18 cellular contexts compared by ENCODE assay signal in the genomic region with DNA sequence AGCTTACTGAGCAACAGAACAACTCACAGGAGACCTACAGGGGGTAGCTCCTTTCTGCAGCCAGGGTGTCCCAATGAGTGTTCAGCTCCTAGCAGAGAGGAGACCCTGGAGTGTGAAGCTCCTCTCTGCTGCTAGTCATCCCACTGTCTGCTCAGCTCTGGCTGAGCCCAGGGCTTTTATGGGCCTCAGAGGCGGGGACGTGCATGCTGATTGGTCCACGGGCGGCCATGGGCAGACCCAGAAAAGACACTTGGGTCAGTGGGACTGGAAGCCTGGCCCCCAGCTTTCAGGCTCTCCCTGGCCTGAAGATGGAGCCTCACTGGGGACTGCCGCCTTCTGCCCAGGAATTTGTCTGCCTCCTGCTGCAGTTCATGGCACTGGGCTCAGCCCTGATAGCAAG. TPM values are rescaled to one million over a fixed set of nuclear protein-coding genes. Genes with fewer than 3 reads are reported as not detected.
DNase-seq lines count a peak whose midpoint lies in the region; ATAC-seq, FAIRE-seq and TF ChIP-seq lines count a peak whose summit lies in the region.
"Had no signal": no experiment of that assay in that cellular context is flagged by ENCODE, and none has a peak within 500 bp of the region (broad histone marks: within the 10 kb centered on the region; RNA-seq: fewer than 3 reads in every experiment).

No MANE protein-coding gene starts in this region.

- DNase-seq in H7 (peak; percentile 87), K562 (ENCODE audit: extremely low read depth in 1 of 4, low spot score in 3 of 4) (no peak), iPS-NIHi11 (ENCODE audit: low spot score) (peak; percentile 57), neural progenitor cell (ENCODE audit: low spot score) (peak; percentile 84), GM10248 (ENCODE audit: extremely low spot score) (no peak), NOMO-1 treated with DMSO at 0.1 percent for 48 hours (lab: John Stamatoyannopoulos, UW; ENCODE audit: unreplicated experiment) (no peak)
- DNase-seq: ACHN; CD4-positive, CD25-positive, alpha-beta regulatory T cell; DMS79; KG1 had no signal

- no TSS peak for BruUV-seq in K562 (replicated peaks; lab: Mats Ljungman, UMichigan)

- no peaks in the 10 kb centered on the region for H3K9me3 ChIP-seq in K562 (replicated peaks; ENCODE audit: control insufficient read depth, insufficient read depth, low read depth, low read length)
- H3K9me3 ChIP-seq in neural progenitor cell (ENCODE audit: low read depth), result no peaks in the 10 kb centered on the region

- H3K4me3 ChIP-seq in H7 (ENCODE audit: insufficient read depth, low read depth, low read length), result no peak overlapping the region
- H3K4me3 ChIP-seq in K562, result no peak overlapping the region
- H3K4me3 ChIP-seq in neural progenitor cell, result no peak overlapping the region
- H3K4me3 ChIP-seq: BLaER1 treated with 17β-estradiol and CSF1 and Interleukin-3, amounts not matched to agents 10 nM and 100 nM had no signal

- no peak for TF ChIP-seq EP300 in K562 (IDR thresholded peaks at IDR 0.05; ENCODE audit: low read length)

- H3K4me1 ChIP-seq in K562 (replicated peaks in 1 of 2; ENCODE audit: control insufficient read depth in 2 of 2, insufficient read depth in 2 of 2, low read length in 2 of 2) (peaks cover 0 to 3% of the 10 kb centered on the region in 2 experiments; a peak in 2 of 5 replicates), neural progenitor cell (peaks cover 22% of the 10 kb centered on the region)

- TF ChIP-seq RAD21 in K562 (CRISPR knock-in tag; conservative IDR thresholded peaks at IDR 0.05 in 1 of 2, IDR thresholded peaks at IDR 0.05 in 1 of 2), result no peak

- H3F3A ChIP-seq in neural progenitor cell (ENCODE audit: low read depth), result no peaks in the 10 kb centered on the region

- no peaks in the 10 kb centered on the region for H3K79me2 ChIP-seq in K562 (ENCODE audit: control insufficient read depth, insufficient read depth, low read length)
- H3K79me2 ChIP-seq in neural progenitor cell (ENCODE audit: low read depth), result no peaks in the 10 kb centered on the region

- no peak overlapping the region for H3K27ac ChIP-seq in K562 (ENCODE audit: extremely low read depth, low read depth, low read length)
- H3K27ac ChIP-seq in neural progenitor cell, result no peak overlapping the region
- H3K27ac ChIP-seq: BLaER1 treated with 17β-estradiol and CSF1 and Interleukin-3, amounts not matched to agents 10 nM and 100 nM; HL-60 had no signal

- no peak for ATAC-seq in K562
- no peak for ATAC-seq in HG03442 (IDR thresholded peaks at IDR 0.05; ENCODE audit: unreplicated experiment)

- WGBS in K562 (ENCODE audit: insufficient coverage, low coverage, missing lambda C conversion rate), result 0% methylated on average over 5 of the region's 5 CpGs

- no peaks in the 10 kb centered on the region for H3K9me1 ChIP-seq in K562 (ENCODE audit: control insufficient read depth, insufficient read depth, low read length)

- no peak overlapping the region for H3K4me3 Mint-ChIP-seq in neural progenitor cell
- H3K4me3 Mint-ChIP-seq: CD4-positive, CD25-positive, alpha-beta regulatory T cell had no signal

- TF ChIP-seq CTCF in K562 (IDR thresholded peaks at IDR 0.05 in 2 of 3, conservative IDR thresholded peaks at IDR 0.05 in 1 of 3; ENCODE audit: insufficient read depth in 2 of 3, low read depth in 1 of 3, low read length in 3 of 3), result no peak
- TF ChIP-seq CTCF in neural progenitor cell (IDR thresholded peaks at IDR 0.05), result no peak
- no peak for TF ChIP-seq CTCF in GM10248 (IDR thresholded peaks at IDR 0.05; ENCODE audit: control extremely low read depth, extremely low read depth, low read depth, missing control alignments)

- no peak overlapping the region for H3K9ac ChIP-seq in K562 (ENCODE audit: insufficient read depth in 1 of 2, low read depth in 2 of 2, low read length in 2 of 2)
- H3K9ac ChIP-seq in neural progenitor cell, result no peak overlapping the region
- H3K9ac ChIP-seq: BLaER1 treated with 17β-estradiol and CSF1 and Interleukin-3, amounts not matched to agents 10 nM and 100 nM had no signal

- in situ Hi-C loops in K562 (cut with MboI), result no loop called here

- no peaks in the 10 kb centered on the region for H3K36me3 Mint-ChIP-seq in neural progenitor cell
- H3K36me3 Mint-ChIP-seq: CD4-positive, CD25-positive, alpha-beta regulatory T cell had no signal

- peaks cover 3% of the 10 kb centered on the region for H3K9me3 Mint-ChIP-seq in neural progenitor cell

- H4K20me1 ChIP-seq in K562 (replicated peaks; ENCODE audit: control insufficient read depth, insufficient read depth, low read length) (no peaks in the 10 kb centered on the region), neural progenitor cell (ENCODE audit: low read depth) (no peaks in the 10 kb centered on the region)

- H3K27ac Mint-ChIP-seq in neural progenitor cell, result no peak overlapping the region
- H3K27ac Mint-ChIP-seq: CD4-positive, CD25-positive, alpha-beta regulatory T cell had no signal

- peaks cover 6% of the 10 kb centered on the region for H3K4me1 Mint-ChIP-seq in neural progenitor cell

- no peak for FAIRE-seq in K562 (lab: Jason Lieb, UNC)
- FAIRE-seq: GM12892, GM19239, H54 had no signal

- no peaks in the 10 kb centered on the region for H3K36me3 ChIP-seq in H7 (replicated peaks; ENCODE audit: control insufficient read depth, insufficient read depth, low read length)
- no peaks in the 10 kb centered on the region for H3K36me3 ChIP-seq in K562 (ENCODE audit: control insufficient read depth, insufficient read depth, low read length)
- no peaks in the 10 kb centered on the region for H3K36me3 ChIP-seq in neural progenitor cell
- H3K36me3 ChIP-seq: BLaER1 treated with 17β-estradiol and CSF1 and Interleukin-3, amounts not matched to agents 10 nM and 100 nM had no signal

- H3K27me3 ChIP-seq in H7 (ENCODE audit: control insufficient read depth, insufficient read depth, low read length) (no peaks in the 10 kb centered on the region), K562 (ENCODE audit: control insufficient read depth in 2 of 2, insufficient read depth in 2 of 2, low read length in 2 of 2) (peaks cover 8 to 48% of the 10 kb centered on the region in 2 experiments), neural progenitor cell (no peaks in the 10 kb centered on the region)

- POLR2A ChIA-PET in K562 (lab: Yijun Ruan, JAX), result interaction anchor here (0.7 to 2.0 kb wide), 3 partner anchors 13 to 35 kb away, joined by 3 to 5 read pairs (median 3); no protein-coding TSS in a partner anchor
- POLR2A ChIA-PET in GM10248 (lab: Yijun Ruan, JAX), result no interaction called here

- no peak for TF ChIP-seq POLR2A in K562 (conservative IDR thresholded peaks at IDR 0.05)

- no peak overlapping the region for H3K4me2 ChIP-seq in K562 (ENCODE audit: insufficient read depth, low read length)
- H3K4me2 ChIP-seq in neural progenitor cell, result peak overlapping the region; percentile 50
- H3K4me2 ChIP-seq: BLaER1 treated with 17β-estradiol and CSF1 and Interleukin-3, amounts not matched to agents 10 nM and 100 nM had no signal

- intact Hi-C loops in K562 (cut with micrococcal nuclease), result no loop called here

- CTCF ChIA-PET in K562 (lab: Yijun Ruan, JAX; ENCODE audit: low intra/inter-chr PET ratio), result no interaction called here
- CTCF ChIA-PET in GM10248 (lab: Yijun Ruan, JAX), result interaction anchor here (1.6 to 2.1 kb wide), 2 partner anchors 10 to 27 kb away, joined by 7 to 9 read pairs; no protein-coding TSS in a partner anchor

- no peak overlapping the region for H2AFZ ChIP-seq in K562 (ENCODE audit: low read depth, low read length)
- peak overlapping the region; percentile 45 for H2AFZ ChIP-seq in neural progenitor cell (replicated peaks)

- H3K27me3 Mint-ChIP-seq in neural progenitor cell (ENCODE audit: insufficient read depth, low read depth), result peaks cover 9% of the 10 kb centered on the region

RNA-seq across cellular contexts. Expression of gene TSPAN17, which starts 40.6 kb away (rescaled TPM):
- total RNA-seq in H7 (2014; rRNA removed; shearing (Covaris generic)), result 39.8 and 50.7 TPM in 2 replicates
- 52.6 and 123 TPM in 2 replicates for total RNA-seq in K562 (2011; cell fraction: chromatin; rRNA removed; ENCODE audit: low replicate concordance)
- 102 and 110 TPM in 2 replicates for total RNA-seq in K562 (2011; cell fraction: nucleolus; rRNA removed)
- total RNA-seq in K562 (2011; cell fraction: nucleoplasm; rRNA removed), result 84.3 and 103 TPM in 2 replicates
- 31.6 and 43.8 TPM in 2 replicates for total RNA-seq in K562 (2014; rRNA removed)
- 28.2 and 30.4 TPM in 2 replicates for total RNA-seq in K562 (2014; rRNA removed; fragmentation: Illumina TruSeq; extraction: Trizol)
- total RNA-seq in K562 (2015; rRNA removed; fragmentation: Illumina TruSeq; extraction: Trizol), result 33.5 and 34.5 TPM in 2 replicates
- total RNA-seq in K562 (2021), result 53.3 and 58.3 TPM in 2 replicates
- 38.7 and 44.3 TPM in 2 replicates for polyA plus RNA-seq in K562 (2011; rRNA removed)
- polyA plus RNA-seq in K562 (2011; cell fraction: cytosol; rRNA removed), result 43.2 and 65.5 TPM in 2 replicates
- 114 and 153 TPM in 2 replicates for polyA plus RNA-seq in K562 (2011; cell fraction: nucleus; rRNA removed)
- polyA plus RNA-seq in K562 (2012), result 36.7 and 36.8 TPM in 2 replicates
- polyA plus RNA-seq in K562 (2014; fragmentation: Illumina TruSeq; extraction: Trizol), result 49.9 and 51.9 TPM in 2 replicates
- polyA plus RNA-seq in K562 (2014; fragmentation: Nextera tagmentation; extraction: Ambion mirVana), result 1 to 10 TPM in 1 of 2 experiments, under 1 TPM in 1; 0.73 to 2.9 TPM
- polyA plus RNA-seq in K562 (2014; rRNA removed), result 43.3 and 58.6 TPM in 2 replicates
- polyA minus RNA-seq in K562 (2011; rRNA and poly(A)+ RNA removed), result 24.3 and 45.7 TPM in 2 replicates
- 30.5 and 31.3 TPM in 2 replicates for polyA minus RNA-seq in K562 (2011; cell fraction: cytosol; rRNA and poly(A)+ RNA removed)
- 18.9 and 21.5 TPM in 2 replicates for polyA minus RNA-seq in K562 (2011; cell fraction: nucleus; rRNA and poly(A)+ RNA removed)
- total RNA-seq in neural progenitor cell (ENCODE audit: low replicate concordance), result 25.9 and 51.7 TPM in 2 replicates

RNA-seq across cellular contexts. Expression of gene EIF4E1B, which starts 57.4 kb away (rescaled TPM):
- 0.33 and 0.97 TPM in 2 replicates for total RNA-seq in H7 (2014; rRNA removed; shearing (Covaris generic))
- not detected in 2 replicates for total RNA-seq in K562 (2011; cell fraction: chromatin; rRNA removed; ENCODE audit: low replicate concordance)
- total RNA-seq in K562 (2011; cell fraction: nucleolus; rRNA removed), result not detected in 2 replicates
- total RNA-seq in K562 (2011; cell fraction: nucleoplasm; rRNA removed), result not detected in 2 replicates
- not detected in 2 replicates for total RNA-seq in K562 (2014; rRNA removed)
- total RNA-seq in K562 (2014; rRNA removed; fragmentation: Illumina TruSeq; extraction: Trizol), result not detected in 2 replicates
- total RNA-seq in K562 (2015; rRNA removed; fragmentation: Illumina TruSeq; extraction: Trizol), result not detected in 2 replicates
- total RNA-seq in K562 (2021), result not detected in 2 replicates
- 0.04 TPM in 1 of 2 replicates, not detected in the other for polyA plus RNA-seq in K562 (2011; rRNA removed)
- polyA plus RNA-seq in K562 (2011; cell fraction: cytosol; rRNA removed), result not detected in 2 replicates
- polyA plus RNA-seq in K562 (2011; cell fraction: nucleus; rRNA removed), result 0.20 TPM in 1 of 2 replicates, not detected in the other
- polyA plus RNA-seq in K562 (2012), result not detected in 2 replicates
- polyA plus RNA-seq in K562 (2014; fragmentation: Illumina TruSeq; extraction: Trizol), result not detected in 2 replicates
- polyA plus RNA-seq in K562 (2014; fragmentation: Nextera tagmentation; extraction: Ambion mirVana), result not detected
- polyA plus RNA-seq in K562 (2014; rRNA removed), result not detected in 2 replicates
- not detected in 2 replicates for polyA minus RNA-seq in K562 (2011; rRNA and poly(A)+ RNA removed)
- polyA minus RNA-seq in K562 (2011; cell fraction: cytosol; rRNA and poly(A)+ RNA removed), result not detected in 2 replicates
- polyA minus RNA-seq in K562 (2011; cell fraction: nucleus; rRNA and poly(A)+ RNA removed), result not detected in 2 replicates
- 0.06 and 0.68 TPM in 2 replicates for total RNA-seq in neural progenitor cell (ENCODE audit: low replicate concordance)
- total RNA-seq: A172; CD4-positive, CD25-positive, alpha-beta regulatory T cell; G401 had no signal
- polyA plus RNA-seq: CD4-positive, CD25-positive, alpha-beta regulatory T cell had no signal

RNA-seq across cellular contexts. Expression of gene SNCB, which starts 57.5 kb away (rescaled TPM):
- 4.7 and 7.2 TPM in 2 replicates for total RNA-seq in H7 (2014; rRNA removed; shearing (Covaris generic))
- total RNA-seq in K562 (2011; cell fraction: chromatin; rRNA removed; ENCODE audit: low replicate concordance), result not detected in 2 replicates
- not detected in 2 replicates for total RNA-seq in K562 (2011; cell fraction: nucleolus; rRNA removed)
- total RNA-seq in K562 (2011; cell fraction: nucleoplasm; rRNA removed), result not detected in 2 replicates
- total RNA-seq in K562 (2014; rRNA removed) (0.29 TPM in 1 of 2 replicates, not detected in the other), K562 (2014; rRNA removed; fragmentation: Illumina TruSeq; extraction: Trizol) (not detected in 2 replicates), K562 (2015; rRNA removed; fragmentation: Illumina TruSeq; extraction: Trizol) (not detected in 2 replicates), K562 (2021) (not detected in 2 replicates), neural progenitor cell (ENCODE audit: low replicate concordance) (1.1 TPM in 1 of 2 replicates, not detected in the other)
- polyA plus RNA-seq in K562 (2011; rRNA removed) (0.11 TPM in 1 of 2 replicates, not detected in the other), K562 (2014; fragmentation: Illumina TruSeq; extraction: Trizol) (not detected in 2 replicates), K562 (2014; fragmentation: Nextera tagmentation; extraction: Ambion mirVana) (not detected), K562 (2014; rRNA removed) (not detected in 2 replicates)
- polyA plus RNA-seq in K562 (2011; cell fraction: cytosol; rRNA removed), result 0.13 TPM in 1 of 2 replicates, not detected in the other
- 0.11 TPM in 2 replicates for polyA plus RNA-seq in K562 (2011; cell fraction: nucleus; rRNA removed)
- not detected in 2 replicates for polyA plus RNA-seq in K562 (2012)
- polyA minus RNA-seq in K562 (2011; rRNA and poly(A)+ RNA removed), result not detected in 2 replicates
- polyA minus RNA-seq in K562 (2011; cell fraction: cytosol; rRNA and poly(A)+ RNA removed), result not detected in 2 replicates
- polyA minus RNA-seq in K562 (2011; cell fraction: nucleus; rRNA and poly(A)+ RNA removed), result not detected in 2 replicates
- total RNA-seq: A172; CD4-positive, CD25-positive, alpha-beta regulatory T cell had no signal
- polyA plus RNA-seq: CD4-positive, CD25-positive, alpha-beta regulatory T cell had no signal

Comparison
In these comparisons a context has a peak if more than half of its experiments do, and no peak if none do; other contexts are left out.
1. DNase-seq: peak in H7 (single experiment), iPS-NIHi11 (single experiment) and neural progenitor cell (single experiment); none in K562 (0 of 4), GM10248 (single experiment) and NOMO-1 treated with DMSO at 0.1 percent for 48 hours (single experiment).